8 cellular contexts compared by ENCODE assay signal in genomic region chr3:14947105-14947885, GRCh38. TPM values are rescaled to one million over a fixed set of nuclear protein-coding genes. Genes with fewer than 3 reads are reported as not detected.
DNase-seq lines count a peak whose midpoint lies in the region; ATAC-seq, FAIRE-seq and TF ChIP-seq lines count a peak whose summit lies in the region.

Gene NR2C2 (plus strand): TSS chr3:14947583. CDS start chr3:15003915, 56,332 bp downstream.

- TF ChIP-seq POLR2A in H54 (IDR thresholded peaks at IDR 0.05; ENCODE audit: low read depth, low read length) (peak; percentile 66), gastroesophageal sphincter (IDR thresholded peaks at IDR 0.05) (peak; percentile 92 to 93)

- whole genome bisulfite sequencing in gastroesophageal sphincter (ENCODE audit: low coverage in 1 of 2), 2 donors, result 8% methylated on average over 2 of the region's 108 CpGs; no CpG with 5 or more reads in 1 of the 2 donors

- H3K36me3 ChIP-seq in gastroesophageal sphincter, result peaks cover 0 to 35% of the 10 kb centered on the region in 2 donors

- peak within 1 kb of the TSS; percentile 76 to 99 for H3K4me3 ChIP-seq in gastroesophageal sphincter

- H3K27me3 ChIP-seq in gastroesophageal sphincter, result no peaks in the 10 kb centered on the region

- TF ChIP-seq EP300 in gastroesophageal sphincter (IDR thresholded peaks at IDR 0.05), result no peak

- H3K4me1 ChIP-seq in gastroesophageal sphincter, result peaks cover 7 to 74% (median 13%) of the 10 kb centered on the region in 3 donors

- FAIRE-seq in H54 (lab: Jason Lieb, UNC), result no peak

- H3K27ac ChIP-seq in gastroesophageal sphincter (peak within 1 kb of the TSS; percentile 93 to 100 (median 99)), substantia nigra (ENCODE audit: low read depth, low read length, poor library complexity, severe bottlenecking) (peak within 1 kb of the TSS; percentile 100)

- no peak for TF ChIP-seq CTCF in gastroesophageal sphincter (IDR thresholded peaks at IDR 0.05)

- no peaks in the 10 kb centered on the region for H3K9me3 ChIP-seq in gastroesophageal sphincter

- ATAC-seq in gastroesophageal sphincter, result peak; percentile 89

- peak; percentile 80 for DNase-seq in ELR (ENCODE audit: low read depth)
- DNase-seq in H54 (ENCODE audit: insufficient read length, low spot score), result peak; percentile 79
- peak; percentile 71 for DNase-seq in M059J (ENCODE audit: low read depth)
- peak; percentile 82 for DNase-seq in SK-N-DZ (ENCODE audit: low spot score)
- DNase-seq in activated naive CD4-positive, alpha-beta T cell treated with Interleukin-2 at 50 U/mL for 16 hours, result peak; percentile 88
- peak in 54 of 56 donors; percentile 42 to 90 (median 75) for DNase-seq in nucleus accumbens (lab: John Stamatoyannopoulos, UW)
- DNase-seq in substantia nigra (lab: John Stamatoyannopoulos, UW), result peak in 48 of 49 donors; percentile 9 to 90 (median 71)

RNA-seq across cellular contexts. Expression of gene NR2C2, which starts in this region (rescaled TPM):
- 9.1 and 20.3 TPM in 2 replicates for total RNA-seq in M059J (2014; rRNA removed; shearing (Covaris generic))
- polyA plus RNA-seq in SK-N-DZ (2014; cell fraction: cytosol; rRNA removed), result 21.5 and 29.0 TPM in 2 replicates
- 58.4 and 98.9 TPM in 2 replicates for polyA plus RNA-seq in SK-N-DZ (2014; cell fraction: nucleus; rRNA removed)
- total RNA-seq in gastroesophageal sphincter, result 10 to 100 TPM; 35.8 to 56.2 (median 40.7) TPM

Comparison
In these comparisons a context has a peak if more than half of its experiments do, and no peak if none do; other contexts are left out.
1. Peak in every context shown above with its lines: DNase-seq, ATAC-seq, H3K4me3 ChIP-seq and H3K27ac ChIP-seq.